Comparison of ENCODE assay signal across 11 cellular contexts in the genomic region with DNA sequence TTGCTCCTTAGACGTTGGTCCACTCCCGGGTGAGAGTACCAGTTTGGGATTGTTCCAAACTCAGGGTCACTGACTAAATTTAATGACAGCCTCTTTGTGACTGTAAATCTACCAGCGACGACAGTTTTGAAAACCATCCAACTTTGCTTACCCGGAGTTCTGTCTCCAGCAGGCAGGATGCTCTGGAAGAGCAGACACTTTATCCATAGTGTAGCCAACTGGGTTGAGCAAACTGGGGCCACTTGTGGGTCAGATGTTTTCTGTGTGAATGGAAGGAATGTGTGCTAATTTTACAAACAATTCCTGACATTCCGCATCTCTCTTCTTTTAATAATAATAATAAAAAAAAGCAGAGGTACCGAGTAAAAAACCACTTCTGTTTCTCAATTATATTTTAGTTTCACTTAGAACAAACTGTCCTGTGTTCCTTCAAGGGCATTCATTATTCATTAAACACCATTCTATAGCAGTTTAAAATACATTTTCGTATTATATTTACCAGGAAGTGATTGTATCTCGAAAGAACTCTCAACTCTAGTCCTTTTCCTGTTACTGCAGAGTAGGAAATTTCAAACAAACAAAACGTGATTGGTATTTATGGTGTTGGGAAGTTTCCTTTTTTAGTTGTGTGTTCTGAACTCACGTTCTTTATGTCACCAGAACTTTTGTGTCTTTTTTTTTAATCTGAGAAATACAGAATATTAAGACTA.
A peak's percentile ranks its signal among the peaks of the same experiment; 100 is the strongest.
DNase-seq lines count a peak whose midpoint lies in the region; ATAC-seq and TF ChIP-seq lines count a peak whose summit lies in the region.
"Had no signal": no experiment of that assay in that cellular context is flagged by ENCODE, and none has a peak within 500 bp of the region (broad histone marks: within the 10 kb centered on the region; RNA-seq: fewer than 3 reads in every experiment).

No MANE protein-coding gene starts in this region.

- peaks cover 18% of the 10 kb centered on the region for H3K9me3 Mint-ChIP-seq in mesothelial cell of epicardium
- peaks cover 7% of the 10 kb centered on the region for H3K9me3 Mint-ChIP-seq in natural killer cell treated with Interleukin-12 subunit alpha and Interleukin-12 subunit beta and Interleukin-15 and Interleukin-18, amount 100 ng/mL, for 72 hours
- H3K9me3 Mint-ChIP-seq in activated T-helper 2 cell treated with anti-CD3 and anti-CD28 coated beads, Interferon-gamma antibody, Interleukin-2, Interleukin-4, amounts not matched to agents 10 μg/mL and 5 μg/mL and 100 μg/mL, durations not matched to agents 14 hours and 24 hours and 36 hours: peaks cover 2% of the 10 kb centered on the region
- H3K9me3 Mint-ChIP-seq: dendritic cell treated with granulocyte-macrophage colony-stimulating factor and Interleukin-4, amounts not matched to agents 40 ng/mL and 50 ng/mL, for 4 days had no signal

- no peaks in the 10 kb centered on the region for H3K27me3 Mint-ChIP-seq in mesothelial cell of epicardium (ENCODE audit: low read depth)
- no peaks in the 10 kb centered on the region for H3K27me3 Mint-ChIP-seq in natural killer cell treated with Interleukin-12 subunit alpha and Interleukin-12 subunit beta and Interleukin-15 and Interleukin-18, amount 100 ng/mL, for 72 hours
- no peaks in the 10 kb centered on the region for H3K27me3 Mint-ChIP-seq in activated T-helper 2 cell treated with anti-CD3 and anti-CD28 coated beads, Interferon-gamma antibody, Interleukin-2, Interleukin-4, amounts not matched to agents 10 μg/mL and 5 μg/mL and 100 μg/mL, durations not matched to agents 14 hours and 24 hours and 36 hours (ENCODE audit: low read depth)
- H3K27me3 Mint-ChIP-seq: dendritic cell treated with granulocyte-macrophage colony-stimulating factor and Interleukin-4, amounts not matched to agents 40 ng/mL and 50 ng/mL, for 4 days; memory B cell had no signal

- DNase-seq in DMS153 (lab: John Stamatoyannopoulos, UW) (peak; percentile 42), NCI-H1105 (lab: John Stamatoyannopoulos, UW) (peak; percentile 91), cardiac fibroblast (ENCODE audit: low read depth in 2 of 2) (peak; percentile 51 to 54), mesothelial cell of epicardium (ENCODE audit: low spot score in 2 of 2, unreplicated experiment in 2 of 2) (no peak)
- no peak for DNase-seq in natural killer cell treated with Interleukin-12 subunit alpha and Interleukin-12 subunit beta and Interleukin-15 and Interleukin-18, amount 100 ng/mL, for 72 hours (ENCODE audit: low spot score)
- no peak for DNase-seq in activated T-helper 2 cell treated with anti-CD3 and anti-CD28 coated beads, Interferon-gamma antibody, Interleukin-2, Interleukin-4, amounts not matched to agents 10 μg/mL and 5 μg/mL and 100 μg/mL, durations not matched to agents 14 hours and 24 hours and 36 hours (ENCODE audit: low spot score)
- DNase-seq: activated CD8-positive, alpha-beta memory T cell treated with anti-CD3 and anti-CD28 coated beads, Interleukin-2, amount 50 U/mL, for 4 hours had no signal

- H3K27ac Mint-ChIP-seq in mesothelial cell of epicardium: peak overlapping the region; percentile 45
- no peak overlapping the region for H3K27ac Mint-ChIP-seq in natural killer cell treated with Interleukin-12 subunit alpha and Interleukin-12 subunit beta and Interleukin-15 and Interleukin-18, amount 100 ng/mL, for 72 hours
- no peak overlapping the region for H3K27ac Mint-ChIP-seq in activated T-helper 2 cell treated with anti-CD3 and anti-CD28 coated beads, Interferon-gamma antibody, Interleukin-2, Interleukin-4, amounts not matched to agents 10 μg/mL and 5 μg/mL and 100 μg/mL, durations not matched to agents 14 hours and 24 hours and 36 hours
- H3K27ac Mint-ChIP-seq: dendritic cell treated with granulocyte-macrophage colony-stimulating factor and Interleukin-4, amounts not matched to agents 40 ng/mL and 50 ng/mL, for 4 days; memory B cell had no signal

- TF ChIP-seq CTCF in cardiac fibroblast (IDR thresholded peaks at IDR 0.05; ENCODE audit: low read depth, low read length): no peak
- no peak for TF ChIP-seq CTCF in mesothelial cell of epicardium (IDR thresholded peaks at IDR 0.05; ENCODE audit: unreplicated experiment)

- peaks cover 15% of the 10 kb centered on the region for H3K4me1 Mint-ChIP-seq in mesothelial cell of epicardium
- H3K4me1 Mint-ChIP-seq in natural killer cell treated with Interleukin-12 subunit alpha and Interleukin-12 subunit beta and Interleukin-15 and Interleukin-18, amount 100 ng/mL, for 72 hours (ENCODE audit: low read depth in 2 of 2): no peaks in the 10 kb centered on the region
- H3K4me1 Mint-ChIP-seq in activated T-helper 2 cell treated with anti-CD3 and anti-CD28 coated beads, Interferon-gamma antibody, Interleukin-2, Interleukin-4, amounts not matched to agents 10 μg/mL and 5 μg/mL and 100 μg/mL, durations not matched to agents 14 hours and 24 hours and 36 hours (ENCODE audit: low read depth): peaks cover 5% of the 10 kb centered on the region
- H3K4me1 Mint-ChIP-seq: memory B cell had no signal

- ATAC-seq in natural killer cell treated with Interleukin-12 subunit alpha and Interleukin-12 subunit beta and Interleukin-15 and Interleukin-18, amount 100 ng/mL, for 72 hours: no peak
- no peak for ATAC-seq in HG03354 (IDR thresholded peaks at IDR 0.05; ENCODE audit: poor library complexity, severe bottlenecking, unreplicated experiment)
- ATAC-seq in HG03521 (IDR thresholded peaks at IDR 0.05; ENCODE audit: unreplicated experiment): no peak

- intact Hi-C loops in activated T-helper 2 cell treated with anti-CD3 and anti-CD28 coated beads, Interferon-gamma antibody, Interleukin-2, Interleukin-4, amounts not matched to agents 10 μg/mL and 5 μg/mL and 100 μg/mL, durations not matched to agents 14 hours and 24 hours and 36 hours (cut with micrococcal nuclease): no loop called here

- H3K4me3 ChIP-seq in cardiac fibroblast (replicated peaks in 1 of 2; ENCODE audit: low read depth in 2 of 2, low read length in 2 of 2): peak overlapping the region in 1 of 2 donors; percentile 27

- peak overlapping the region; percentile 0 for H3K4me3 Mint-ChIP-seq in mesothelial cell of epicardium
- no peak overlapping the region for H3K4me3 Mint-ChIP-seq in natural killer cell treated with Interleukin-12 subunit alpha and Interleukin-12 subunit beta and Interleukin-15 and Interleukin-18, amount 100 ng/mL, for 72 hours
- H3K4me3 Mint-ChIP-seq in activated T-helper 2 cell treated with anti-CD3 and anti-CD28 coated beads, Interferon-gamma antibody, Interleukin-2, Interleukin-4, amounts not matched to agents 10 μg/mL and 5 μg/mL and 100 μg/mL, durations not matched to agents 14 hours and 24 hours and 36 hours (ENCODE audit: low read depth): no peak overlapping the region
- H3K4me3 Mint-ChIP-seq: dendritic cell treated with granulocyte-macrophage colony-stimulating factor and Interleukin-4, amounts not matched to agents 40 ng/mL and 50 ng/mL, for 4 days; memory B cell had no signal

- H3K36me3 Mint-ChIP-seq in mesothelial cell of epicardium: peaks cover 2% of the 10 kb centered on the region
- H3K36me3 Mint-ChIP-seq in natural killer cell treated with Interleukin-12 subunit alpha and Interleukin-12 subunit beta and Interleukin-15 and Interleukin-18, amount 100 ng/mL, for 72 hours: no peaks in the 10 kb centered on the region
- H3K36me3 Mint-ChIP-seq in activated T-helper 2 cell treated with anti-CD3 and anti-CD28 coated beads, Interferon-gamma antibody, Interleukin-2, Interleukin-4, amounts not matched to agents 10 μg/mL and 5 μg/mL and 100 μg/mL, durations not matched to agents 14 hours and 24 hours and 36 hours (ENCODE audit: low read depth): no peaks in the 10 kb centered on the region
- H3K36me3 Mint-ChIP-seq: memory B cell had no signal

Comparison
In these comparisons a context has a peak if more than half of its experiments do, and no peak if none do; other contexts are left out.
1. DNase-seq: peak in DMS153 (single experiment), NCI-H1105 (single experiment) and cardiac fibroblast (2 of 2); none in mesothelial cell of epicardium (0 of 2), natural killer cell treated with Interleukin-12 subunit alpha and Interleukin-12 subunit beta and Interleukin-15 and Interleukin-18, amount 100 ng/mL, for 72 hours (single experiment) and activated T-helper 2 cell treated with anti-CD3 and anti-CD28 coated beads, Interferon-gamma antibody, Interleukin-2, Interleukin-4, amounts not matched to agents 10 μg/mL and 5 μg/mL and 100 μg/mL, durations not matched to agents 14 hours and 24 hours and 36 hours (single experiment).